Comparison of ENCODE assay signal across 17 cellular contexts in the genomic region with DNA sequence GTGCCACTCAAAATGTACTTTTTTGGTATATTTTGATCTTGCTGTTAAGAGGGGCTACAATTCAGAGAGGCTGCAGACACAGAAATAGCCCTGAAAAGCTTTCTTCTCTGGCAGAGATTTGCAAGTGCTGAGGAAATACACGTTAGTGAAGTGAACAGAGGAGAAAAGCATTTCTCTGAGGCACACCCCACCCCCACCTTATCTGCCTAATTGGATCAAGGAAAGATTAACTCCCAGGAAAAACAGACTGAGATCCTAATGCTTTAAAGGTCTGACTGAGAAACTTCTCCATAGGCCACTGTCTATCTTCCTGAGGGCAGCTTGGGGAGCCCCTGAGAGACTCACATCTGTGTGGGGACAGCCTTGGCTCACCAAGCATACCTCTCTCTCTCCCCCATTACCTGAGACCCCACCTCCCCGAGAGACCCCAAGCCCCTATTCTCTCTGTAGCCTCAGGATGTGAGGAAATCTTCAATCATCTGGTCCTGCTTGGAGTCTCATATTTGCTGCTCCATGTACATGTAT.
"Had no signal": no experiment of that assay in that cellular context is flagged by ENCODE, and none has a peak within 500 bp of the region (broad histone marks: within the 10 kb centered on the region; RNA-seq: fewer than 3 reads in every experiment).

No MANE protein-coding gene starts in this region.

- H3K27me3 Mint-ChIP-seq: activated naive CD8-positive, alpha-beta T cell treated with anti-CD3 and anti-CD28 coated beads for 36 hours; stimulated activated naive B cell treated with anti-CD40 and anti-IgM and Interleukin-4, amounts not matched to agents 10 μg/mL and 1 μg/mL and 100 μg/mL, for 72 hours; T-cell had no signal

- DNase-seq: activated CD4-positive, alpha-beta T cell treated with anti-CD3 and anti-CD28 coated beads for 36 hours; activated CD4-positive, alpha-beta T cell treated with anti-CD3 and anti-CD28 coated beads, Interleukin-2, amount 50 U/mL, for 48 hours; activated naive CD4-positive, alpha-beta T cell; activated naive CD8-positive, alpha-beta T cell treated with anti-CD3 and anti-CD28 coated beads for 36 hours; amniotic stem cell; foreskin melanocyte; glutamatergic neuron; hypothalamus; kidney; left ventricle myocardium superior; naive thymus-derived CD4-positive, alpha-beta T cell; stimulated activated naive B cell treated with anti-CD40 and anti-IgM and Interleukin-4, amounts not matched to agents 10 μg/mL and 1 μg/mL and 100 μg/mL, for 72 hours; T-cell; upper lobe of right lung had no signal

- H3K27ac ChIP-seq: parathyroid adenoma, upper lobe of right lung had no signal

- FAIRE-seq: kidney had no signal

- H3K4me1 ChIP-seq: upper lobe of right lung had no signal

- H3K27ac Mint-ChIP-seq: activated CD4-positive, alpha-beta T cell treated with anti-CD3 and anti-CD28 coated beads for 36 hours; activated naive CD8-positive, alpha-beta T cell treated with anti-CD3 and anti-CD28 coated beads for 36 hours; activated T-helper 17 cell treated with anti-CD3 and anti-CD28 coated beads, Interleukin-2, amount 50 U/mL, for 72 hours; naive thymus-derived CD4-positive, alpha-beta T cell; stimulated activated naive B cell treated with anti-CD40 and anti-IgM and Interleukin-4, amounts not matched to agents 10 μg/mL and 1 μg/mL and 100 μg/mL, for 72 hours; T-cell; WTC11 had no signal

- H3K9me3 Mint-ChIP-seq: activated naive CD8-positive, alpha-beta T cell treated with anti-CD3 and anti-CD28 coated beads for 36 hours; activated T-helper 17 cell treated with anti-CD3 and anti-CD28 coated beads, Interleukin-2, amount 50 U/mL, for 72 hours; naive thymus-derived CD4-positive, alpha-beta T cell; stimulated activated naive B cell treated with anti-CD40 and anti-IgM and Interleukin-4, amounts not matched to agents 10 μg/mL and 1 μg/mL and 100 μg/mL, for 72 hours; T-cell had no signal

- H3K9ac ChIP-seq: parathyroid adenoma had no signal

- H3K9me3 ChIP-seq: upper lobe of right lung had no signal

- H3K4me3 ChIP-seq: upper lobe of right lung had no signal

- H3K27me3 ChIP-seq: upper lobe of right lung had no signal

- H3K79me2 ChIP-seq: parathyroid adenoma had no signal

- H3K4me1 Mint-ChIP-seq: activated CD4-positive, alpha-beta T cell treated with anti-CD3 and anti-CD28 coated beads for 36 hours; activated naive CD8-positive, alpha-beta T cell treated with anti-CD3 and anti-CD28 coated beads for 36 hours; activated T-helper 17 cell treated with anti-CD3 and anti-CD28 coated beads, Interleukin-2, amount 50 U/mL, for 72 hours; naive thymus-derived CD4-positive, alpha-beta T cell; stimulated activated naive B cell treated with anti-CD40 and anti-IgM and Interleukin-4, amounts not matched to agents 10 μg/mL and 1 μg/mL and 100 μg/mL, for 72 hours; T-cell had no signal

- H3K36me3 Mint-ChIP-seq: activated naive CD8-positive, alpha-beta T cell treated with anti-CD3 and anti-CD28 coated beads for 36 hours; naive thymus-derived CD4-positive, alpha-beta T cell; stimulated activated naive B cell treated with anti-CD40 and anti-IgM and Interleukin-4, amounts not matched to agents 10 μg/mL and 1 μg/mL and 100 μg/mL, for 72 hours; T-cell; WTC11 had no signal

- H3K36me3 ChIP-seq: upper lobe of right lung had no signal

- H3K4me3 Mint-ChIP-seq: activated CD4-positive, alpha-beta T cell treated with anti-CD3 and anti-CD28 coated beads for 36 hours; activated naive CD8-positive, alpha-beta T cell treated with anti-CD3 and anti-CD28 coated beads for 36 hours; activated T-helper 17 cell treated with anti-CD3 and anti-CD28 coated beads, Interleukin-2, amount 50 U/mL, for 72 hours; naive thymus-derived CD4-positive, alpha-beta T cell; stimulated activated naive B cell treated with anti-CD40 and anti-IgM and Interleukin-4, amounts not matched to agents 10 μg/mL and 1 μg/mL and 100 μg/mL, for 72 hours; T-cell; WTC11 had no signal

- ATAC-seq: activated CD4-positive, alpha-beta T cell treated with anti-CD3 and anti-CD28 coated beads for 36 hours; activated T-helper 17 cell treated with anti-CD3 and anti-CD28 coated beads, Interleukin-2, amount 50 U/mL, for 72 hours; left ventricle myocardium superior; naive thymus-derived CD4-positive, alpha-beta T cell; stimulated activated naive B cell treated with anti-CD40 and anti-IgM and Interleukin-4, amounts not matched to agents 10 μg/mL and 1 μg/mL and 100 μg/mL, for 72 hours; T-cell; upper lobe of right lung; WTC11 had no signal
